In the genomic region with DNA sequence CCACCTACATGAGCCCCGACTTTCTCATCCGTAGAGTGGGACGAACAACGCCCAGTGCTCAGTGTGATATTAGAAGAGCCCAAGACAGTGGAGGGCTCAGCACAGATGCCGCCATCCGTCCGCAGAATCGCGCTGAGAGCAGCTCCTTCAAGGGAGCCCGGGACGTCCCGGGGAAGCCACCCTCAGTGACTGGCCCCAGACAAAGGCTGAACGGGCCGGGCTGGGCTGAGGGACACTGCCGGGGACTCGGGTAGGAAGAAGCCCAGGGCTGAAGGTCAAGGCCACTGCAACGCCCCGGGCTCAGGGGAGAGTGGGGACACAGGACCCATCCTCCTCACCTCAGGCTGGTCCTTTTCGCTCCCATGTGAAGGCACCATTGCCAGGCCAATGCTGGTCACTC, we compare ENCODE assay signal across 11 cellular contexts. TPM values are rescaled to one million over a fixed set of nuclear protein-coding genes. Genes with fewer than 3 reads are reported as not detected.
"Had no signal": no experiment of that assay in that cellular context is flagged by ENCODE, and none has a peak within 500 bp of the region (broad histone marks: within the 10 kb centered on the region; RNA-seq: fewer than 3 reads in every experiment).

No MANE protein-coding gene starts in this region.

- H3K9ac ChIP-seq: GM23248 had no signal

- H2AFZ ChIP-seq: GM23248 had no signal

- H3K4me1 ChIP-seq: HAP-1 had no signal

- H3K36me3 ChIP-seq: HAP-1 had no signal

- H3K4me3 ChIP-seq: GM23248, HAP-1, K562 had no signal

- ATAC-seq: HCT116 had no signal

- FAIRE-seq: K562 had no signal

- DNase-seq: GM23248, GOT3, H7, HFFc6, IMR-90 had no signal

- H3K27ac Mint-ChIP-seq: HFFc6 had no signal

- H3K4me3 Mint-ChIP-seq: HFFc6 had no signal

- H3K9me3 Mint-ChIP-seq: HFFc6 had no signal

- H3K9me3 ChIP-seq: HAP-1 had no signal

- H3K27ac ChIP-seq: GM23248, HL-60 had no signal

RNA-seq across cellular contexts. Expression of a gene that starts 12.8 kb away (rescaled TPM):
- total RNA-seq: GM23248, H4, HFFc6, HT1080, IMR-90, K562 had no signal
- polyA plus RNA-seq: GM23248, IMR-90, K562 had no signal
